In genomic region chr14:99480856-99481744, GRCh38 we compare ENCODE assay signal across 8 cellular contexts. TPM values are rescaled to one million over a fixed set of nuclear protein-coding genes. Genes with fewer than 3 reads are reported as not detected.
A peak's percentile ranks its signal among the peaks of the same experiment; 100 is the strongest.
DNase-seq lines count a peak whose midpoint lies in the region; ATAC-seq and TF ChIP-seq lines count a peak whose summit lies in the region.

Gene CCNK, plus strand, starts transcription at chr14:99481409. Its CDS starts 11,269 bp downstream, at chr14:99492678.
Gene SETD3, minus strand, starts transcription at chr14:99480859. Its CDS starts 15,054 bp downstream, at chr14:99465805.

- peak in 2 of 4 experiments; percentile 23 to 34 for TF ChIP-seq CTCF in prostate gland (IDR thresholded peaks at IDR 0.05)

- no peaks in the 10 kb centered on the region for H3K27me3 ChIP-seq in prostate gland (replicated peaks; ENCODE audit: insufficient read depth)

- DNase-seq in NCI-H187 treated with DMSO at 0.1 percent for 48 hours (lab: John Stamatoyannopoulos, UW) (peak; percentile 97), anterior cingulate cortex (lab: John Stamatoyannopoulos, UW) (peak; percentile 91 to 100 (median 100)), left ventricle myocardium superior (peak; percentile 100), prostate gland (ENCODE audit: low spot score) (peak; percentile 100)

- WGBS in prostate gland, result under 1% methylated on average over 63 of the region's 92 CpGs
- WGBS in urinary bladder, result under 1% methylated on average over 92 of the region's 92 CpGs

- H3K36me3 ChIP-seq in prostate gland (no peaks in the 10 kb centered on the region), urinary bladder (ENCODE audit: insufficient read depth) (no peaks in the 10 kb centered on the region)

- peak within 1 kb of the TSS; percentile 89 to 92 for H3K27ac ChIP-seq in prostate gland
- H3K27ac ChIP-seq in urinary bladder (ENCODE audit: low read depth), result peak within 1 kb of the TSS; percentile 95

- H3K4me3 ChIP-seq in prostate gland (peak within 1 kb of the TSS; percentile 93 to 95), urinary bladder (ENCODE audit: low read depth, low read length) (peak within 1 kb of the TSS; percentile 99)

- no peaks in the 10 kb centered on the region for H3K9me3 ChIP-seq in prostate gland

- peak; percentile 94 for TF ChIP-seq POLR2A in prostate gland (IDR thresholded peaks at IDR 0.05)

- intact Hi-C loops in T-helper 2 cell treated with Interferon-gamma antibody and Interleukin-4, amounts not matched to agents 100 ng/mL and 5 ng/mL, for 36 hours (cut with micrococcal nuclease), result loop anchor here (1.0 to 10.0 kb wide), 5 partner anchors 123 to 754 kb away; partner anchors contain the start of genes CCDC85C, CYP46A1, EVL and YY1
- intact Hi-C loops in left ventricle myocardium superior (cut with micrococcal nuclease) (no loop called here), prostate gland (cut with DNase I) (no loop called here)

- ATAC-seq in GM18499 (IDR thresholded peaks at IDR 0.05; ENCODE audit: insufficient read depth, unreplicated experiment) (peak; percentile 84), HG02943 (IDR thresholded peaks at IDR 0.05; ENCODE audit: low read depth, unreplicated experiment) (peak; percentile 86), left ventricle myocardium superior (peak; percentile 95)

- H3K4me1 ChIP-seq in prostate gland (replicated peaks) (no peaks in the 10 kb centered on the region), urinary bladder (ENCODE audit: insufficient read depth) (peaks cover 3% of the 10 kb centered on the region)

RNA-seq across cellular contexts. Expression of gene CCNK, which starts in this region (rescaled TPM):
- 74.8 and 77.8 TPM in 2 replicates for total RNA-seq in T-helper 2 cell treated with Interferon-gamma antibody and Interleukin-4, amounts not matched to agents 100 ng/mL and 5 ng/mL, for 36 hours
- total RNA-seq in left ventricle myocardium superior (37.5 TPM), prostate gland (10 to 100 TPM; 15.5 to 43.1 TPM), urinary bladder (74.9 TPM)
- polyA plus RNA-seq in urinary bladder, result 18.6 TPM

RNA-seq across cellular contexts. Expression of gene SETD3, which starts in this region (rescaled TPM):
- total RNA-seq in T-helper 2 cell treated with Interferon-gamma antibody and Interleukin-4, amounts not matched to agents 100 ng/mL and 5 ng/mL, for 36 hours, result 49.4 and 52.9 TPM in 2 replicates
- 99.1 TPM for total RNA-seq in left ventricle myocardium superior
- total RNA-seq in prostate gland, result 100 to 1,000 TPM in 1 of 2 donors, 10 to 100 TPM in 1; 59.5 to 106 TPM
- 72.1 TPM for total RNA-seq in urinary bladder
- 68.6 TPM for polyA plus RNA-seq in urinary bladder

Comparison
In these comparisons a context has a peak if more than half of its experiments do, and no peak if none do; other contexts are left out.
1. Peak in every context shown above with its lines: DNase-seq, ATAC-seq, H3K4me3 ChIP-seq and H3K27ac ChIP-seq.